Comparison of ENCODE assay signal across 15 cellular contexts in genomic region chr7:19772323-19772722, GRCh38. TPM values are rescaled to one million over a fixed set of nuclear protein-coding genes. Genes with fewer than 3 reads are reported as not detected.
DNase-seq lines count a peak whose midpoint lies in the region; ATAC-seq lines count a peak whose summit lies in the region.
"Had no signal": no experiment of that assay in that cellular context is flagged by ENCODE, and none has a peak within 500 bp of the region (broad histone marks: within the 10 kb centered on the region; RNA-seq: fewer than 3 reads in every experiment).

No MANE protein-coding gene starts in this region.

- no peaks in the 10 kb centered on the region for H3K36me3 ChIP-seq in adipocyte (ENCODE audit: control insufficient read depth, insufficient read depth, low read length, severe bottlenecking)
- H3K36me3 ChIP-seq in iPS-20b (ENCODE audit: insufficient read depth, low read depth, low read length): no peaks in the 10 kb centered on the region
- H3K36me3 ChIP-seq in subcutaneous abdominal adipose tissue (ENCODE audit: control insufficient read depth in 5 of 5, insufficient read depth in 5 of 5, low read length in 5 of 5): no peaks in the 10 kb centered on the region
- H3K36me3 ChIP-seq: neutrophil had no signal

- no peak for ATAC-seq in activated CD4-positive, alpha-beta T cell treated with anti-CD3 and anti-CD28 coated beads for 36 hours
- no peak for ATAC-seq in HG03175 (IDR thresholded peaks at IDR 0.05; ENCODE audit: unreplicated experiment)

- peaks cover 31% of the 10 kb centered on the region for H3K27me3 ChIP-seq in adipocyte (replicated peaks; ENCODE audit: control insufficient read depth, insufficient read depth, low read length)
- peaks cover 46% of the 10 kb centered on the region for H3K27me3 ChIP-seq in iPS-20b (ENCODE audit: insufficient read depth, low read length)
- peaks cover 15 to 26% (median 20%) of the 10 kb centered on the region in 5 donors for H3K27me3 ChIP-seq in subcutaneous abdominal adipose tissue (ENCODE audit: control insufficient read depth in 5 of 5, insufficient read depth in 4 of 5, low read length in 5 of 5)

- H3K27ac ChIP-seq in iPS-20b (ENCODE audit: low read length) (no peak overlapping the region), subcutaneous abdominal adipose tissue (ENCODE audit: low read depth, low read length) (no peak overlapping the region)
- H3K27ac ChIP-seq: neutrophil had no signal

- POLR2A ChIA-PET in activated CD4-positive, alpha-beta T cell treated with anti-CD3 and anti-CD28 coated beads for 36 hours (lab: Charles Lee): no interaction called here
- POLR2A ChIA-PET in activated CD4-positive, alpha-beta T cell treated with anti-CD3 and anti-CD28 coated beads, Interleukin-2, amount 10 ng/mL, durations not matched to agents 7 days and 5 days (lab: Charles Lee): no interaction called here

- intact Hi-C loops in activated CD4-positive, alpha-beta T cell treated with anti-CD3 and anti-CD28 coated beads for 36 hours (cut with DNase I, micrococcal nuclease): no loop called here

- DNase-seq in activated CD4-positive, alpha-beta T cell treated with anti-CD3 and anti-CD28 coated beads for 36 hours: peak; percentile 3
- no peak for DNase-seq in activated CD4-positive, alpha-beta T cell treated with anti-CD3 and anti-CD28 coated beads, Interleukin-2, amount 10 ng/mL, durations not matched to agents 7 days and 5 days
- DNase-seq in adipocyte (ENCODE audit: low read depth) (no peak), activated gamma-delta T cell treated with Interleukin-2 at 50 U/mL for 16 hours (no peak)
- no peak for DNase-seq in activated CD8-positive, alpha-beta memory T cell treated with anti-CD3 and anti-CD28 coated beads for 24 hours
- DNase-seq: hippocampal formation; NCI-H187; SHP77 treated with DMSO at 0.1 percent for 48 hours; stimulated activated CD4-positive, alpha-beta T cell treated with anti-CD3 and anti-CD28 coated beads, Interleukin-4, amount 100 ng/mL, for 4 hours had no signal

- no peaks in the 10 kb centered on the region for H3K36me3 Mint-ChIP-seq in activated CD4-positive, alpha-beta T cell treated with anti-CD3 and anti-CD28 coated beads for 36 hours (ENCODE audit: low read depth)
- no peaks in the 10 kb centered on the region for H3K36me3 Mint-ChIP-seq in activated CD4-positive, alpha-beta T cell treated with anti-CD3 and anti-CD28 coated beads, Interleukin-2, amount 10 ng/mL, durations not matched to agents 7 days and 5 days (ENCODE audit: low read depth)

- H3K4me1 Mint-ChIP-seq in activated CD4-positive, alpha-beta T cell treated with anti-CD3 and anti-CD28 coated beads for 36 hours: peaks cover 15% of the 10 kb centered on the region
- H3K4me1 Mint-ChIP-seq in activated CD4-positive, alpha-beta T cell treated with anti-CD3 and anti-CD28 coated beads, Interleukin-2, amount 10 ng/mL, durations not matched to agents 7 days and 5 days: peaks cover 6% of the 10 kb centered on the region

- no peaks in the 10 kb centered on the region for H3K9me3 Mint-ChIP-seq in activated CD4-positive, alpha-beta T cell treated with anti-CD3 and anti-CD28 coated beads for 36 hours (ENCODE audit: low read depth)
- no peaks in the 10 kb centered on the region for H3K9me3 Mint-ChIP-seq in activated CD4-positive, alpha-beta T cell treated with anti-CD3 and anti-CD28 coated beads, Interleukin-2, amount 10 ng/mL, durations not matched to agents 7 days and 5 days
- H3K9me3 Mint-ChIP-seq: activated naive CD4-positive, alpha-beta T cell treated with anti-CD3 and anti-CD28 coated beads for 36 hours had no signal

- H3K4me3 Mint-ChIP-seq in activated CD4-positive, alpha-beta T cell treated with anti-CD3 and anti-CD28 coated beads for 36 hours: no peak overlapping the region
- no peak overlapping the region for H3K4me3 Mint-ChIP-seq in activated CD4-positive, alpha-beta T cell treated with anti-CD3 and anti-CD28 coated beads, Interleukin-2, amount 10 ng/mL, durations not matched to agents 7 days and 5 days
- H3K4me3 Mint-ChIP-seq: activated naive CD4-positive, alpha-beta T cell treated with anti-CD3 and anti-CD28 coated beads for 36 hours had no signal

- H3K9ac ChIP-seq in adipocyte (ENCODE audit: low read length) (no peak overlapping the region), iPS-20b (ENCODE audit: low read depth, low read length) (peak overlapping the region; percentile 40; the same call in 1 of the 2 replicates), subcutaneous abdominal adipose tissue (ENCODE audit: low read length in 5 of 5) (no peak overlapping the region)

- CTCF ChIA-PET in activated CD4-positive, alpha-beta T cell treated with anti-CD3 and anti-CD28 coated beads for 36 hours (lab: Charles Lee): interaction anchor here (1.2 kb wide), 1 partner anchor 25 kb away, joined by 3 read pairs; no protein-coding TSS in a partner anchor
- CTCF ChIA-PET in activated CD4-positive, alpha-beta T cell treated with anti-CD3 and anti-CD28 coated beads, Interleukin-2, amount 10 ng/mL, durations not matched to agents 7 days and 5 days (lab: Charles Lee): interaction anchor here (0.6 to 1.2 kb wide), 2 partner anchors 12 to 58 kb away, joined by 3 read pairs; no protein-coding TSS in a partner anchor

- H3K27me3 Mint-ChIP-seq in activated CD4-positive, alpha-beta T cell treated with anti-CD3 and anti-CD28 coated beads for 36 hours: peaks cover 23% of the 10 kb centered on the region
- peaks cover 31% of the 10 kb centered on the region for H3K27me3 Mint-ChIP-seq in activated CD4-positive, alpha-beta T cell treated with anti-CD3 and anti-CD28 coated beads, Interleukin-2, amount 10 ng/mL, durations not matched to agents 7 days and 5 days

- H3K9me3 ChIP-seq in adipocyte (ENCODE audit: control insufficient read depth, low read length): no peaks in the 10 kb centered on the region
- no peaks in the 10 kb centered on the region for H3K9me3 ChIP-seq in iPS-20b (ENCODE audit: insufficient read depth, low read depth, low read length)
- no peaks in the 10 kb centered on the region for H3K9me3 ChIP-seq in subcutaneous abdominal adipose tissue (ENCODE audit: control insufficient read depth in 5 of 5, low read length in 5 of 5)
- H3K9me3 ChIP-seq: neutrophil had no signal

- peaks cover 13% of the 10 kb centered on the region for H3K4me1 ChIP-seq in adipocyte (ENCODE audit: control insufficient read depth, insufficient read depth, low read length)
- peaks cover 8% of the 10 kb centered on the region; the same call in 1 of the 2 replicates for H3K4me1 ChIP-seq in iPS-20b (ENCODE audit: insufficient read depth, low read length)
- H3K4me1 ChIP-seq in subcutaneous abdominal adipose tissue (ENCODE audit: control insufficient read depth in 5 of 5, insufficient read depth in 5 of 5, low read length in 5 of 5): peaks cover 0 to 15% (median 14%) of the 10 kb centered on the region in 5 donors

- H3K4me3 ChIP-seq in adipocyte (ENCODE audit: low read length) (peak overlapping the region; percentile 80), iPS-20b (ENCODE audit: low read length) (peak overlapping the region; percentile 70), subcutaneous abdominal adipose tissue (ENCODE audit: low read depth in 1 of 5, low read length in 5 of 5) (peak overlapping the region in 3 of 5 donors; percentile 12 to 53 (median 42))

- no peak overlapping the region for H3K27ac Mint-ChIP-seq in activated CD4-positive, alpha-beta T cell treated with anti-CD3 and anti-CD28 coated beads for 36 hours
- no peak overlapping the region for H3K27ac Mint-ChIP-seq in activated CD4-positive, alpha-beta T cell treated with anti-CD3 and anti-CD28 coated beads, Interleukin-2, amount 10 ng/mL, durations not matched to agents 7 days and 5 days
- H3K27ac Mint-ChIP-seq: activated naive CD4-positive, alpha-beta T cell treated with anti-CD3 and anti-CD28 coated beads for 36 hours had no signal

RNA-seq across cellular contexts. Expression of gene TMEM196, which starts 1.1 kb away (rescaled TPM):
- total RNA-seq in activated CD4-positive, alpha-beta T cell treated with anti-CD3 and anti-CD28 coated beads for 36 hours: not detected
- not detected for total RNA-seq in activated CD4-positive, alpha-beta T cell treated with anti-CD3 and anti-CD28 coated beads, Interleukin-2, amount 10 ng/mL, durations not matched to agents 7 days and 5 days
- total RNA-seq: activated naive CD4-positive, alpha-beta T cell treated with anti-CD3 and anti-CD28 coated beads for 36 hours; dermis microvascular lymphatic vessel endothelial cell had no signal
